ENCODE assay signal across 1 cellular context in genomic region chr2:42494434-42495233, GRCh38.
TF ChIP-seq lines count a peak whose summit lies in the region.

No MANE protein-coding gene starts in this region.

TF ChIP-seq in K562, 482 proteins besides CTCF, POLR2A, EP300 and RAD21 (continued from another document and continues in another):
- no peak for TF ChIP-seq RREB1 (CRISPR knock-in tag; IDR thresholded peaks at IDR 0.05)
- TF ChIP-seq MED1 (CRISPR knock-in tag; IDR thresholded peaks at IDR 0.05; ENCODE audit: borderline replicate concordance) = no peak
- TF ChIP-seq RBM39 (optimal IDR thresholded peaks at IDR 0.05; ENCODE audit: low read depth, low read length) = no peak
- no peak for TF ChIP-seq RHOXF2B (CRISPR knock-in tag; conservative IDR thresholded peaks at IDR 0.05)
- TF ChIP-seq JUND (IDR thresholded peaks at IDR 0.05; ENCODE audit: borderline replicate concordance, low read depth, low read length) = 0 out of 2 replicates have a peak, but pooled peaks have one; percentile 7
- no peak for TF ChIP-seq JUND (tag; IDR thresholded peaks at IDR 0.05; ENCODE audit: borderline replicate concordance, low read depth, low read length)
- no peak for TF ChIP-seq BRF2 (IDR thresholded peaks at IDR 0.05; ENCODE audit: borderline replicate concordance, insufficient read depth, insufficient read length)
- TF ChIP-seq STAG1 (CRISPR knock-in tag; IDR thresholded peaks at IDR 0.05; ENCODE audit: borderline replicate concordance) = no peak
- TF ChIP-seq GABPB2 (CRISPR knock-in tag; conservative IDR thresholded peaks at IDR 0.05) = no peak
- TF ChIP-seq L3MBTL2 (IDR thresholded peaks at IDR 0.05) = peak; percentile 60
- no peak for TF ChIP-seq GMEB1 (CRISPR knock-in tag; IDR thresholded peaks at IDR 0.05)
- TF ChIP-seq BCLAF1 (IDR thresholded peaks at IDR 0.05; ENCODE audit: borderline replicate concordance in 1 of 2, control insufficient read depth in 1 of 2, low read depth in 2 of 2, low read length in 1 of 2) = no peak
- TF ChIP-seq ZNF449 (CRISPR knock-in tag; IDR thresholded peaks at IDR 0.05) = no peak
- no peak for TF ChIP-seq TAF15 (IDR thresholded peaks at IDR 0.05; ENCODE audit: low read depth, low read length)
- no peak for TF ChIP-seq PRPF4 (IDR thresholded peaks at IDR 0.05; ENCODE audit: insufficient read depth, low read depth, low read length, poor library complexity, severe bottlenecking)
- TF ChIP-seq HMBOX1 (IDR thresholded peaks at IDR 0.05) = 0 out of 2 replicates have a peak, but pooled peaks have one; percentile 44
- no peak for TF ChIP-seq ZNF780A (CRISPR knock-in tag; IDR thresholded peaks at IDR 0.05)
- TF ChIP-seq ARID3B (CRISPR knock-in tag; IDR thresholded peaks at IDR 0.05; ENCODE audit: borderline replicate concordance) = no peak
- TF ChIP-seq HDAC2 (IDR thresholded peaks at IDR 0.05) = no peak
- no peak for TF ChIP-seq NFIX (CRISPR knock-in tag; IDR thresholded peaks at IDR 0.05; ENCODE audit: low read depth)
- no peak for TF ChIP-seq JUN (IDR thresholded peaks at IDR 0.05; ENCODE audit: borderline replicate concordance, low read depth, low read length)
- 0 out of 2 replicates have a peak, but pooled peaks have one; percentile 61 for TF ChIP-seq JUN (CRISPR knock-in tag; IDR thresholded peaks at IDR 0.05; ENCODE audit: borderline replicate concordance)
- no peak for TF ChIP-seq FOXK1 (CRISPR knock-in tag; IDR thresholded peaks at IDR 0.05; ENCODE audit: borderline replicate concordance)
- TF ChIP-seq NBN (IDR thresholded peaks at IDR 0.05; ENCODE audit: low read depth) = no peak
- no peak for TF ChIP-seq ADNP (tag; IDR thresholded peaks at IDR 0.05)
- TF ChIP-seq ZBTB26 (CRISPR knock-in tag; IDR thresholded peaks at IDR 0.05) = no peak
- no peak for TF ChIP-seq KLF6 (CRISPR knock-in tag; IDR thresholded peaks at IDR 0.05; ENCODE audit: borderline replicate concordance)
- no peak for TF ChIP-seq ARID1B (IDR thresholded peaks at IDR 0.05)
- no peak for TF ChIP-seq PATZ1 (CRISPR knock-in tag; IDR thresholded peaks at IDR 0.05; ENCODE audit: borderline replicate concordance)
- TF ChIP-seq TOE1 (IDR thresholded peaks at IDR 0.05; ENCODE audit: borderline replicate concordance) = no peak
- no peak for TF ChIP-seq TOE1 (CRISPR knock-in tag; IDR thresholded peaks at IDR 0.05; ENCODE audit: borderline replicate concordance, low read depth)
- no peak for TF ChIP-seq CEBPB (tag; IDR thresholded peaks at IDR 0.05)
- TF ChIP-seq RBM14 (IDR thresholded peaks at IDR 0.05; ENCODE audit: borderline replicate concordance, insufficient read depth, low read depth, low read length) = no peak
- TF ChIP-seq FOXP1 (CRISPR knock-in tag; IDR thresholded peaks at IDR 0.05) = peak; percentile 62; the same call in 1 of the 2 replicates
- no peak for TF ChIP-seq CGGBP1 (CRISPR knock-in tag; IDR thresholded peaks at IDR 0.05)
- TF ChIP-seq ZNF212 (CRISPR knock-in tag; IDR thresholded peaks at IDR 0.05) = no peak
